18 cellular contexts compared by ENCODE assay signal in the genomic region with DNA sequence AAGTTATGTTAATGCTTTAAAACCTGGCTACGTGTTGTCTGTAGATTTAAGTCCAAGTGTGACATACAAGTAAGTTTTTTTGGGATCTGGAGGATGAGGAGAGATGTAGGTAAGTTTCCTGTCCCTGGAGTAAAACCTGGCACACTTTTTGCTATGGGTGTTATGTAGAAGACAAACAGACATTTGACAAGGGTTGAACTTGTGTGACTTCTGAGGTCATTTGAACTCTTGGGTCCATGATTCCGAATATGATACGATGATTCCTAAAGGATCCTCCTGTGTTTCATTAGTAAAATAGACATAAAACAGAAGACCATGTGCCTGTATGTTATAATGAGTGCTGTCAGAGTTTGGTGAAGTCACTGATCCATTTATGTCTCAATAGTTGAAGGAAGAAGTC. TPM values are rescaled to one million over a fixed set of nuclear protein-coding genes. Genes with fewer than 3 reads are reported as not detected.
DNase-seq lines count a peak whose midpoint lies in the region; ATAC-seq and TF ChIP-seq lines count a peak whose summit lies in the region.
"Had no signal": no experiment of that assay in that cellular context is flagged by ENCODE, and none has a peak within 500 bp of the region (broad histone marks: within the 10 kb centered on the region; RNA-seq: fewer than 3 reads in every experiment).

No MANE protein-coding gene starts in this region.

- H3K27ac ChIP-seq in OCI-LY1 (ENCODE audit: low read depth, low read length, poor library complexity, severe bottlenecking): peak overlapping the region; percentile 18
- H3K27ac ChIP-seq in left lung: peak overlapping the region in 1 of 2 donors; percentile 45

- H4K20me1 ChIP-seq in OCI-LY1 (ENCODE audit: insufficient read depth, low read length): no peaks in the 10 kb centered on the region

- POLR2A ChIA-PET in activated CD4-positive, alpha-beta T cell treated with anti-CD3 and anti-CD28 coated beads, Interleukin-2, amount 10 ng/mL, durations not matched to agents 7 days and 5 days (lab: Charles Lee): no interaction called here

- intact Hi-C loops in left lung (cut with DNase I): no loop called here

- DNase-seq in activated CD4-positive, alpha-beta T cell treated with anti-CD3 and anti-CD28 coated beads, Interleukin-2, amount 10 ng/mL, durations not matched to agents 7 days and 5 days: no peak
- DNase-seq in activated CD4-positive, alpha-beta T cell treated with anti-CD3 and anti-CD28 coated beads for 1 hour: no peak
- DNase-seq in central memory CD8-positive, alpha-beta T cell (ENCODE audit: low spot score in 2 of 2): no peak
- DNase-seq in progenitor cell of endocrine pancreas (ENCODE audit: low spot score, unreplicated experiment): no peak
- no peak for DNase-seq in left lung
- DNase-seq in RKO (ENCODE audit: low spot score): no peak
- DNase-seq: ACHN; activated effector memory CD4-positive, alpha-beta T cell treated with anti-CD3 and anti-CD28 coated beads, Interleukin-2, amount 50 U/mL, for 16 hours; DMS153; erythroblast; Kasumi-1; NCI-H187; NCI-H82; stimulated activated CD4-positive, alpha-beta T cell treated with anti-CD3 and anti-CD28 coated beads, Interleukin-12 subunit alpha, Interleukin-12 subunit beta, amount 100 ng/mL, for 4 hours; trophoblast cell had no signal

- peak overlapping the region; percentile 83 for H3K27ac Mint-ChIP-seq in activated CD4-positive, alpha-beta T cell treated with anti-CD3 and anti-CD28 coated beads, Interleukin-2, amount 10 ng/mL, durations not matched to agents 7 days and 5 days
- peak overlapping the region; percentile 3 for H3K27ac Mint-ChIP-seq in central memory CD8-positive, alpha-beta T cell (ENCODE audit: low read depth)
- peak overlapping the region; percentile 50 for H3K27ac Mint-ChIP-seq in progenitor cell of endocrine pancreas

- no peak overlapping the region for H2AFZ ChIP-seq in OCI-LY1 (ENCODE audit: low read length)

- peaks cover 80% of the 10 kb centered on the region for H3K4me1 Mint-ChIP-seq in activated CD4-positive, alpha-beta T cell treated with anti-CD3 and anti-CD28 coated beads, Interleukin-2, amount 10 ng/mL, durations not matched to agents 7 days and 5 days
- peaks cover 54% of the 10 kb centered on the region for H3K4me1 Mint-ChIP-seq in central memory CD8-positive, alpha-beta T cell
- peaks cover 26% of the 10 kb centered on the region for H3K4me1 Mint-ChIP-seq in progenitor cell of endocrine pancreas (ENCODE audit: low read depth)

- peaks cover 47% of the 10 kb centered on the region for H3K4me1 ChIP-seq in OCI-LY1 (ENCODE audit: insufficient read depth, low read length, severe bottlenecking)
- H3K4me1 ChIP-seq in left lung: peaks cover 8 to 70% of the 10 kb centered on the region in 2 donors

- H3K9me2 ChIP-seq in OCI-LY1 (ENCODE audit: low read depth, low read length): no peaks in the 10 kb centered on the region

- TF ChIP-seq CTCF in OCI-LY1 (IDR thresholded peaks at IDR 0.05; ENCODE audit: low read length): no peak
- no peak for TF ChIP-seq CTCF in progenitor cell of endocrine pancreas (IDR thresholded peaks at IDR 0.05; ENCODE audit: unreplicated experiment)
- TF ChIP-seq CTCF in left lung (IDR thresholded peaks at IDR 0.05): no peak

- no peaks in the 10 kb centered on the region for H3K9me3 Mint-ChIP-seq in activated CD4-positive, alpha-beta T cell treated with anti-CD3 and anti-CD28 coated beads, Interleukin-2, amount 10 ng/mL, durations not matched to agents 7 days and 5 days
- H3K9me3 Mint-ChIP-seq in central memory CD8-positive, alpha-beta T cell: no peaks in the 10 kb centered on the region
- H3K9me3 Mint-ChIP-seq in progenitor cell of endocrine pancreas (ENCODE audit: low read depth): no peaks in the 10 kb centered on the region

- CTCF ChIA-PET in activated CD4-positive, alpha-beta T cell treated with anti-CD3 and anti-CD28 coated beads, Interleukin-2, amount 10 ng/mL, durations not matched to agents 7 days and 5 days (lab: Charles Lee): interaction anchor here (0.9 to 3.0 kb wide), 3 partner anchors 11 to 49 kb away, joined by 3 to 12 read pairs (median 3); no protein-coding TSS in a partner anchor

- H3K9me3 ChIP-seq in OCI-LY1 (ENCODE audit: low read length) (no peaks in the 10 kb centered on the region), left lung (no peaks in the 10 kb centered on the region)

- no peaks in the 10 kb centered on the region for H3K27me3 Mint-ChIP-seq in activated CD4-positive, alpha-beta T cell treated with anti-CD3 and anti-CD28 coated beads, Interleukin-2, amount 10 ng/mL, durations not matched to agents 7 days and 5 days
- no peaks in the 10 kb centered on the region for H3K27me3 Mint-ChIP-seq in central memory CD8-positive, alpha-beta T cell
- H3K27me3 Mint-ChIP-seq in progenitor cell of endocrine pancreas: no peaks in the 10 kb centered on the region

- H3K4me3 ChIP-seq in OCI-LY1 (ENCODE audit: low read depth, low read length, poor library complexity, severe bottlenecking) (no peak overlapping the region), left lung (no peak overlapping the region)

- no peak overlapping the region for H3K9ac ChIP-seq in OCI-LY1 (ENCODE audit: low read length)

- H3K4me3 Mint-ChIP-seq in activated CD4-positive, alpha-beta T cell treated with anti-CD3 and anti-CD28 coated beads, Interleukin-2, amount 10 ng/mL, durations not matched to agents 7 days and 5 days: no peak overlapping the region
- no peak overlapping the region for H3K4me3 Mint-ChIP-seq in central memory CD8-positive, alpha-beta T cell
- H3K4me3 Mint-ChIP-seq in progenitor cell of endocrine pancreas (ENCODE audit: low read depth): no peak overlapping the region

- peaks cover 67% of the 10 kb centered on the region for H3K36me3 Mint-ChIP-seq in activated CD4-positive, alpha-beta T cell treated with anti-CD3 and anti-CD28 coated beads, Interleukin-2, amount 10 ng/mL, durations not matched to agents 7 days and 5 days (ENCODE audit: low read depth)
- peaks cover 44% of the 10 kb centered on the region for H3K36me3 Mint-ChIP-seq in central memory CD8-positive, alpha-beta T cell (ENCODE audit: insufficient read depth)
- peaks cover 30% of the 10 kb centered on the region for H3K36me3 Mint-ChIP-seq in progenitor cell of endocrine pancreas (ENCODE audit: insufficient read depth)

- H3F3A ChIP-seq in OCI-LY1 (ENCODE audit: insufficient read depth, low read length): 0 out of 2 replicates have a peak, but pooled peaks cover 4% of the 10 kb centered on the region

- no peak overlapping the region for H3K4me2 ChIP-seq in OCI-LY1 (ENCODE audit: low read length)

- ATAC-seq in central memory CD8-positive, alpha-beta T cell (replicated peaks; ENCODE audit: extremely low read depth, poor library complexity, severe bottlenecking): no peak
- ATAC-seq in left lung (no peak), GM19467 (IDR thresholded peaks at IDR 0.05; ENCODE audit: unreplicated experiment) (no peak)
- ATAC-seq: Right ventricle myocardium inferior had no signal

- H3K36me3 ChIP-seq in OCI-LY1 (ENCODE audit: insufficient read depth, low read length) (peaks cover 84% of the 10 kb centered on the region), left lung (peaks cover 0 to 69% of the 10 kb centered on the region in 2 donors)

- H3K27me3 ChIP-seq in OCI-LY1 (ENCODE audit: insufficient read depth, low read length) (no peaks in the 10 kb centered on the region), left lung (no peaks in the 10 kb centered on the region)

- peaks cover 9% of the 10 kb centered on the region; the same call in 1 of the 2 replicates for H3K79me2 ChIP-seq in OCI-LY1 (ENCODE audit: insufficient read depth, low read length)

RNA-seq across cellular contexts. Expression of gene ARID1A, which starts 44.2 kb away (rescaled TPM):
- 100 to 1,000 TPM; 120 TPM for total RNA-seq in activated CD4-positive, alpha-beta T cell treated with anti-CD3 and anti-CD28 coated beads, Interleukin-2, amount 10 ng/mL, durations not matched to agents 7 days and 5 days
- total RNA-seq in progenitor cell of endocrine pancreas: 174 and 186 TPM in 2 replicates
- 10 to 100 TPM; 65.5 to 71.4 TPM for total RNA-seq in left lung

RNA-seq across cellular contexts. Expression of gene PIGV, which starts 47.7 kb away (rescaled TPM):
- total RNA-seq in activated CD4-positive, alpha-beta T cell treated with anti-CD3 and anti-CD28 coated beads, Interleukin-2, amount 10 ng/mL, durations not matched to agents 7 days and 5 days: 10 to 100 TPM; 16.4 to 16.9 TPM
- total RNA-seq in progenitor cell of endocrine pancreas (10.2 and 12.1 TPM in 2 replicates), left lung (10 to 100 TPM; 15.4 to 16.9 TPM)

Comparison
In these comparisons a context has a peak if more than half of its experiments do, and no peak if none do; other contexts are left out.
1. H3K27ac Mint-ChIP-seq: peak in every context shown above with its lines; median percentile 83 in activated CD4-positive, alpha-beta T cell treated with anti-CD3 and anti-CD28 coated beads, Interleukin-2, amount 10 ng/mL, durations not matched to agents 7 days and 5 days; 50 in progenitor cell of endocrine pancreas; 3 in central memory CD8-positive, alpha-beta T cell.